ENCODE assay signal across 30 cellular contexts in genomic region chr17:15891348-15891747, GRCh38.
"Had no signal": no experiment of that assay in that cellular context is flagged by ENCODE, and none has a peak within 500 bp of the region (broad histone marks: within the 10 kb centered on the region; RNA-seq: fewer than 3 reads in every experiment).

No MANE protein-coding gene starts in this region.

- ATAC-seq: activated CD8-positive, alpha-beta T cell treated with anti-CD3 and anti-CD28 coated beads for 36 hours; activated naive CD8-positive, alpha-beta T cell treated with anti-CD3 and anti-CD28 coated beads, Interleukin-2, amount 50 U/mL, for 24 hours; activated T-cell treated with anti-CD3 and anti-CD28 coated beads, Interleukin-2, amount 50 U/mL, for 4 hours; activated T-helper 17 cell treated with anti-CD3 and anti-CD28 coated beads, Interleukin-2, amount 50 U/mL, for 72 hours; esophagus mucosa; foreskin keratinocyte; left lobe of liver; mucosa of descending colon; natural killer cell treated with Interleukin-12 subunit alpha and Interleukin-12 subunit beta and Interleukin-15 and Interleukin-18, amount 100 ng/mL, for 72 hours; pancreas; psoas muscle; stimulated activated effector memory CD8-positive, alpha-beta T cell treated with anti-CD3 and anti-CD28 coated beads, Interleukin-12 subunit alpha, Interleukin-12 subunit beta, amount 100 ng/mL, for 72 hours; T-helper 17 cell had no signal

- H3K27me3 Mint-ChIP-seq: activated CD8-positive, alpha-beta T cell treated with anti-CD3 and anti-CD28 coated beads for 36 hours; activated naive CD4-positive, alpha-beta T cell treated with anti-CD3 and anti-CD28 coated beads, Interleukin-2, amount 50 U/mL, for 24 hours; activated naive CD8-positive, alpha-beta T cell treated with anti-CD3 and anti-CD28 coated beads, Interleukin-2, amount 50 U/mL, for 24 hours; activated T-helper 17 cell treated with anti-CD3 and anti-CD28 coated beads, Interleukin-2, amount 50 U/mL, for 72 hours; natural killer cell treated with Interleukin-12 subunit alpha and Interleukin-12 subunit beta and Interleukin-15 and Interleukin-18, amount 100 ng/mL, for 72 hours; stimulated activated naive CD8-positive, alpha-beta T cell treated with anti-CD3 and anti-CD28 coated beads, Interleukin-15, Interleukin-2, amounts not matched to agents 100 ng/mL and 50 ng/mL, for 24 hours had no signal

- H3K4me1 ChIP-seq: foreskin keratinocyte, psoas muscle had no signal

- DNase-seq: activated CD4-positive, alpha-beta T cell treated with anti-CD3 and anti-CD28 coated beads, Interleukin-2, amount 50 U/mL, for 1 hour; activated CD4-positive, CD25-positive, alpha-beta regulatory T cell treated with anti-CD3 and anti-CD28 coated beads, Interleukin-2, amount 50 U/mL, for 72 hours; activated CD8-positive, alpha-beta T cell treated with anti-CD3 and anti-CD28 coated beads for 36 hours; activated gamma-delta T cell treated with Interleukin-2 at 50 U/mL for 16 hours; activated naive CD8-positive, alpha-beta T cell treated with anti-CD3 and anti-CD28 coated beads, Interleukin-2, amount 50 U/mL, for 24 hours; activated T-cell treated with anti-CD3 and anti-CD28 coated beads, Interleukin-2, amount 50 U/mL, for 4 hours; amygdala; cerebellar nuclear complex; cortex of kidney; endodermal cell; foreskin keratinocyte; heart left ventricle; kidney glomerular epithelial cell; mucosa of descending colon; pancreas; psoas muscle; stimulated activated CD4-positive, alpha-beta T cell treated with anti-CD3 and anti-CD28 coated beads, Interleukin-12 subunit alpha, Interleukin-12 subunit beta, amount 100 ng/mL, for 4 hours; stimulated activated CD4-positive, alpha-beta T cell treated with anti-CD3 and anti-CD28 coated beads, Interleukin-4, amount 100 ng/mL, for 24 hours; T-helper 17 cell; T1000 had no signal

- H3K4me3 Mint-ChIP-seq: activated CD8-positive, alpha-beta T cell treated with anti-CD3 and anti-CD28 coated beads for 36 hours; activated naive CD4-positive, alpha-beta T cell treated with anti-CD3 and anti-CD28 coated beads, Interleukin-2, amount 50 U/mL, for 24 hours; activated naive CD8-positive, alpha-beta T cell treated with anti-CD3 and anti-CD28 coated beads, Interleukin-2, amount 50 U/mL, for 24 hours; activated T-cell treated with anti-CD3 and anti-CD28 coated beads, Interleukin-2, amount 50 U/mL, for 4 hours; activated T-helper 17 cell treated with anti-CD3 and anti-CD28 coated beads, Interleukin-2, amount 50 U/mL, for 72 hours; endodermal cell; natural killer cell treated with Interleukin-12 subunit alpha and Interleukin-12 subunit beta and Interleukin-15 and Interleukin-18, amount 100 ng/mL, for 72 hours; stimulated activated effector memory CD8-positive, alpha-beta T cell treated with anti-CD3 and anti-CD28 coated beads, Interleukin-12 subunit alpha, Interleukin-12 subunit beta, amount 100 ng/mL, for 72 hours; stimulated activated naive CD8-positive, alpha-beta T cell treated with anti-CD3 and anti-CD28 coated beads, Interleukin-15, Interleukin-2, amounts not matched to agents 100 ng/mL and 50 ng/mL, for 24 hours; T-helper 17 cell had no signal

- H3K27ac Mint-ChIP-seq: activated CD8-positive, alpha-beta T cell treated with anti-CD3 and anti-CD28 coated beads for 36 hours; activated naive CD4-positive, alpha-beta T cell treated with anti-CD3 and anti-CD28 coated beads, Interleukin-2, amount 50 U/mL, for 24 hours; activated naive CD8-positive, alpha-beta T cell treated with anti-CD3 and anti-CD28 coated beads, Interleukin-2, amount 50 U/mL, for 24 hours; activated T-helper 17 cell treated with anti-CD3 and anti-CD28 coated beads, Interleukin-2, amount 50 U/mL, for 72 hours; endodermal cell; natural killer cell treated with Interleukin-12 subunit alpha and Interleukin-12 subunit beta and Interleukin-15 and Interleukin-18, amount 100 ng/mL, for 72 hours; stimulated activated effector memory CD8-positive, alpha-beta T cell treated with anti-CD3 and anti-CD28 coated beads, Interleukin-12 subunit alpha, Interleukin-12 subunit beta, amount 100 ng/mL, for 72 hours; stimulated activated naive CD8-positive, alpha-beta T cell treated with anti-CD3 and anti-CD28 coated beads, Interleukin-15, Interleukin-2, amounts not matched to agents 100 ng/mL and 50 ng/mL, for 24 hours; T-helper 17 cell had no signal

- H3K27me3 ChIP-seq: foreskin keratinocyte, heart left ventricle, pancreas, right atrium auricular region had no signal

- H3K4me3 ChIP-seq: heart left ventricle, lung, mucosa of descending colon, pancreas, psoas muscle, right atrium auricular region, thoracic aorta had no signal

- H3K9me3 ChIP-seq: mucosa of descending colon, pancreas, psoas muscle, right atrium auricular region, thoracic aorta had no signal

- H3K9me3 Mint-ChIP-seq: activated CD8-positive, alpha-beta T cell treated with anti-CD3 and anti-CD28 coated beads for 36 hours; activated naive CD4-positive, alpha-beta T cell treated with anti-CD3 and anti-CD28 coated beads, Interleukin-2, amount 50 U/mL, for 24 hours; activated naive CD8-positive, alpha-beta T cell treated with anti-CD3 and anti-CD28 coated beads, Interleukin-2, amount 50 U/mL, for 24 hours; activated T-cell treated with anti-CD3 and anti-CD28 coated beads, Interleukin-2, amount 50 U/mL, for 4 hours; activated T-helper 17 cell treated with anti-CD3 and anti-CD28 coated beads, Interleukin-2, amount 50 U/mL, for 72 hours; natural killer cell treated with Interleukin-12 subunit alpha and Interleukin-12 subunit beta and Interleukin-15 and Interleukin-18, amount 100 ng/mL, for 72 hours; stimulated activated naive CD8-positive, alpha-beta T cell treated with anti-CD3 and anti-CD28 coated beads, Interleukin-15, Interleukin-2, amounts not matched to agents 100 ng/mL and 50 ng/mL, for 24 hours had no signal

- H3K27ac ChIP-seq: foreskin keratinocyte, psoas muscle, right atrium auricular region, thoracic aorta had no signal

- H3K36me3 ChIP-seq: heart left ventricle, pancreas, right atrium auricular region, thoracic aorta had no signal

- H3K36me3 Mint-ChIP-seq: activated naive CD4-positive, alpha-beta T cell treated with anti-CD3 and anti-CD28 coated beads, Interleukin-2, amount 50 U/mL, for 24 hours; natural killer cell treated with Interleukin-12 subunit alpha and Interleukin-12 subunit beta and Interleukin-15 and Interleukin-18, amount 100 ng/mL, for 72 hours; stimulated activated effector memory CD8-positive, alpha-beta T cell treated with anti-CD3 and anti-CD28 coated beads, Interleukin-12 subunit alpha, Interleukin-12 subunit beta, amount 100 ng/mL, for 72 hours had no signal
